In genomic region chr3:105999856-106000255, GRCh38 we compare ENCODE assay signal across 31 cellular contexts.
"Had no signal": no experiment of that assay in that cellular context is flagged by ENCODE, and none has a peak within 500 bp of the region (broad histone marks: within the 10 kb centered on the region; RNA-seq: fewer than 3 reads in every experiment).

No MANE protein-coding gene starts in this region.

- H3K27ac Mint-ChIP-seq: activated CD4-positive, alpha-beta T cell treated with anti-CD3 and anti-CD28 coated beads, Interleukin-2, amount 10 ng/mL, durations not matched to agents 24 days and 14 days; activated CD8-positive, alpha-beta T cell treated with anti-CD3 and anti-CD28 coated beads for 36 hours; activated naive CD4-positive, alpha-beta T cell treated with anti-CD3 and anti-CD28 coated beads, Interleukin-2, amount 50 U/mL, for 24 hours; activated naive CD8-positive, alpha-beta T cell treated with anti-CD3 and anti-CD28 coated beads, Interleukin-2, amount 10 ng/mL, durations not matched to agents 7 days and 5 days; activated T-helper 2 cell treated with anti-CD3 and anti-CD28 coated beads, Interferon-gamma antibody, Interleukin-2, Interleukin-4, amounts not matched to agents 10 μg/mL and 5 μg/mL and 100 μg/mL, durations not matched to agents 14 hours and 24 hours and 36 hours; T-helper 1 cell treated with Interleukin-12 subunit alpha and Interleukin-12 subunit beta and Interleukin-4 antibody, amounts not matched to agents 30 μg/mL and 1 μg/mL, for 36 hours; T-helper 2 cell treated with Interferon-gamma antibody and Interleukin-4, amounts not matched to agents 5 μg/mL and 100 μg/mL, for 36 hours had no signal

- ATAC-seq: activated CD8-positive, alpha-beta T cell treated with anti-CD3 and anti-CD28 coated beads for 36 hours; PC-3 had no signal

- H3K4me3 Mint-ChIP-seq: activated CD4-positive, alpha-beta T cell treated with anti-CD3 and anti-CD28 coated beads, Interleukin-2, amount 10 ng/mL, durations not matched to agents 24 days and 14 days; activated CD8-positive, alpha-beta T cell treated with anti-CD3 and anti-CD28 coated beads for 36 hours; activated naive CD4-positive, alpha-beta T cell treated with anti-CD3 and anti-CD28 coated beads, Interleukin-2, amount 50 U/mL, for 24 hours; activated naive CD8-positive, alpha-beta T cell treated with anti-CD3 and anti-CD28 coated beads, Interleukin-2, amount 10 ng/mL, durations not matched to agents 7 days and 5 days; central memory CD8-positive, alpha-beta T cell; T-helper 1 cell treated with Interleukin-12 subunit alpha and Interleukin-12 subunit beta and Interleukin-4 antibody, amounts not matched to agents 30 μg/mL and 1 μg/mL, for 36 hours; T-helper 2 cell treated with Interferon-gamma antibody and Interleukin-4, amounts not matched to agents 5 μg/mL and 100 μg/mL, for 36 hours had no signal

- H3K4me3 ChIP-seq: ascending aorta, cardiac muscle cell, Peyer's patch, SJSA1 had no signal

- H3K27me3 ChIP-seq: ascending aorta, cardiac muscle cell, Peyer's patch, SJSA1 had no signal

- DNase-seq: activated CD4-positive, alpha-beta T cell treated with anti-CD3 and anti-CD28 coated beads, Interleukin-2, amount 10 ng/mL, durations not matched to agents 24 days and 14 days; activated CD4-positive, alpha-beta T cell treated with anti-CD3 and anti-CD28 coated beads, Interleukin-2, amount 50 U/mL, for 4 hours; activated CD8-positive, alpha-beta T cell treated with anti-CD3 and anti-CD28 coated beads for 36 hours; activated gamma-delta T cell; activated naive CD4-positive, alpha-beta T cell treated with Interleukin-2 at 50 U/mL for 16 hours; activated naive CD8-positive, alpha-beta T cell treated with anti-CD3 and anti-CD28 coated beads, Interleukin-2, amount 10 ng/mL, durations not matched to agents 7 days and 5 days; activated T-cell treated with anti-CD3 and anti-CD28 coated beads, Interleukin-2, amount 50 U/mL, for 1 hour; amygdala; NCI-H1105; NCI-H1417 treated with DMSO at 0.1 percent for 48 hours; NCI-H187 treated with DMSO at 0.1 percent for 48 hours; NCI-H2081; NCI-H2171 treated with DMSO at 0.1 percent for 48 hours; NCI-H2227 treated with DMSO at 0.1 percent for 48 hours; NCI-H446; NCI-H510A treated with DMSO at 0.1 percent for 48 hours; NCI-H526 treated with DMSO at 0.1 percent for 48 hours; NCI-H774; PC-3; Peyer's patch; RPMI8226; SHP77 treated with DMSO at 0.1 percent for 48 hours; SK-N-SH had no signal

- H3K27ac ChIP-seq: ascending aorta, cardiac muscle cell, Peyer's patch, SJSA1 had no signal

- H3K36me3 ChIP-seq: ascending aorta, cardiac muscle cell, Peyer's patch, SJSA1 had no signal

- H3K27me3 Mint-ChIP-seq: activated CD4-positive, alpha-beta T cell treated with anti-CD3 and anti-CD28 coated beads, Interleukin-2, amount 10 ng/mL, durations not matched to agents 24 days and 14 days; activated CD8-positive, alpha-beta T cell treated with anti-CD3 and anti-CD28 coated beads for 36 hours; activated naive CD4-positive, alpha-beta T cell treated with anti-CD3 and anti-CD28 coated beads, Interleukin-2, amount 50 U/mL, for 24 hours; activated naive CD8-positive, alpha-beta T cell treated with anti-CD3 and anti-CD28 coated beads, Interleukin-2, amount 10 ng/mL, durations not matched to agents 7 days and 5 days; central memory CD8-positive, alpha-beta T cell had no signal

- H3K4me1 ChIP-seq: Peyer's patch, SJSA1 had no signal

- H3K9ac ChIP-seq: SK-N-SH had no signal

- H3K9me3 ChIP-seq: Peyer's patch, SJSA1, SK-N-SH had no signal

- H3K4me2 ChIP-seq: SK-N-SH had no signal
